21 cellular contexts compared by ENCODE assay signal in genomic region chr15:98369081-98369716, GRCh38.
"Had no signal": no experiment of that assay in that cellular context is flagged by ENCODE, and none has a peak within 500 bp of the region (broad histone marks: within the 10 kb centered on the region; RNA-seq: fewer than 3 reads in every experiment).

No MANE protein-coding gene starts in this region.

- H3K4me3 ChIP-seq: pancreas, thyroid gland, upper lobe of right lung had no signal

- FAIRE-seq: endothelial cell of umbilical vein, frontal cortex, islet of Langerhans, pancreas had no signal

- H3K9me3 ChIP-seq: pancreas, SK-N-SH, thyroid gland, upper lobe of right lung had no signal

- ATAC-seq: activated CD4-positive, CD25-positive, alpha-beta regulatory T cell treated with anti-CD3 and anti-CD28 coated beads, Interleukin-2, amount 50 U/mL, for 24 hours; activated CD8-positive, alpha-beta T cell treated with anti-CD3 and anti-CD28 coated beads, Interleukin-2, amount 10 ng/mL, durations not matched to agents 7 days and 5 days; esophagus mucosa; natural killer cell treated with Interleukin-12 subunit alpha and Interleukin-12 subunit beta and Interleukin-15 and Interleukin-18, amount 100 ng/mL, for 72 hours; upper lobe of right lung had no signal

- DNase-seq: activated CD4-positive, alpha-beta T cell treated with anti-CD3 and anti-CD28 coated beads, Interleukin-2, amount 10 ng/mL, durations not matched to agents 7 days and 5 days; activated CD8-positive, alpha-beta T cell treated with anti-CD3 and anti-CD28 coated beads, Interleukin-2, amount 10 ng/mL, durations not matched to agents 7 days and 5 days; activated gamma-delta T cell treated with Interleukin-2 at 50 U/mL for 16 hours; activated T-cell treated with anti-CD3 and anti-CD28 coated beads, Interleukin-2, amount 50 U/mL, for 1 hour; caudate nucleus; dermis blood vessel endothelial cell; effector CD8-positive, alpha-beta T cell; mammary epithelial cell; pancreas; SK-N-SH; stimulated activated CD4-positive, alpha-beta T cell treated with anti-CD3 and anti-CD28 coated beads, Interleukin-4, amount 100 ng/mL, for 24 hours; stimulated activated naive CD4-positive, alpha-beta T cell treated with Interleukin-2 at 50 U/mL for 16 hours; thyroid gland; upper lobe of right lung had no signal

- H3K27me3 ChIP-seq: pancreas, thyroid gland, upper lobe of right lung had no signal

- H3K36me3 ChIP-seq: pancreas, thyroid gland, upper lobe of right lung had no signal

- H3K9ac ChIP-seq: SK-N-SH had no signal

- H3K4me1 ChIP-seq: pancreas, thyroid gland, upper lobe of right lung had no signal

- H3K4me2 ChIP-seq: SK-N-SH had no signal

- H3K27ac ChIP-seq: pancreas, thyroid gland, upper lobe of right lung, VCaP had no signal
